ENCODE assay signal across 8 cellular contexts in the genomic region with DNA sequence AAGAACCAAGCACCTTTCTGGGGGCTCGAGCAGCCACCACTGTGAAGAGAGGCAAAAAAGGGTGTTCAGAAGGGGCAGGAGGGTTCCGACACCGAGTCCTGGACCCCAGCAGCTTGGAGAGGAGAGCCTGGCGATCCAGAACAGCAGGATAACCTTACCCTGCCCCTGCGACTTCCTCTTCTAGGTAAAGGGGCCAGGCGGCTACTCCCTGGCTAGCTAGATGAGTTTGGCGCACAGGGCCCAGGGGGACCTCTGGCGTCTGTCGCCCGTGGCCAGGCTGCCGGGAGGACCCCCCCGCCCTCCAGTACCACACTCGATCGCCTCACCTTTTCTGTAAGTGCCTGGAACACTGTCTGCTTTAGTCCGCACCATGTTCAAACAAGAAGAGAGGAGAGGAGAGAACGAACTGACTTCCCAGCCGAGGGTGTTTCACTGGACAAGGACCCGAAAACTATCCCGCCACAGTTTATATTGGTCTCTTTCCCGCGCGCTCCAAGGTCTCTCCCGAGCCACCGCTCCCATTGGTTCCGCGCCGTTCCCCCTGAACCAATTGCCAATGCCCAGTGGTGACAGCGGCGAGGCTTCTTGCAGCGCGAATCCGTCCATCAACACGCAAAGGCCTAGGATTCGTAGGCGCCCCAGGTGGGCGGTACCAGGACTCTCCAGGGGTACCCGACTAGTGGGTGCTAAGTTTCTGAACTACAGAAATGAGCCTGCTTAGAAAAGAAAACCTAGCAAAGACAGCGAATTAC. TPM values are rescaled to one million over a fixed set of nuclear protein-coding genes. Genes with fewer than 3 reads are reported as not detected.
DNase-seq lines count a peak whose midpoint lies in the region; ATAC-seq and TF ChIP-seq lines count a peak whose summit lies in the region.

A gene with protein sequence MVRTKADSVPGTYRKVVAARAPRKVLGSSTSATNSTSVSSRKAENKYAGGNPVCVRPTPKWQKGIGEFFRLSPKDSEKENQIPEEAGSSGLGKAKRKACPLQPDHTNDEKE (minus strand): TSS at position 442 of the 752 bp plus-strand sequence. CDS start 70 bp downstream, at position 372.

- ATAC-seq in HG03457 (IDR thresholded peaks at IDR 0.05; ENCODE audit: unreplicated experiment) = peak; percentile 88

- peaks cover 22% of the 10 kb centered on the region for H3K36me3 ChIP-seq in BLaER1
- no peaks in the 10 kb centered on the region for H3K36me3 ChIP-seq in kidney epithelial cell (ENCODE audit: control insufficient read depth, insufficient read depth, low read length)

- peak within 1 kb of the TSS; percentile 90 for H3K4me2 ChIP-seq in BLaER1

- DNase-seq in GM19240 (ENCODE audit: insufficient read length, low spot score) = peak; percentile 88
- peak; percentile 98 to 99 for DNase-seq in NCI-H524 (lab: John Stamatoyannopoulos, UW)
- peak; percentile 86 to 92 for DNase-seq in activated CD4-positive, alpha-beta T cell treated with anti-CD3 and anti-CD28 coated beads for 24 hours (ENCODE audit: low read depth in 2 of 2)
- peak; percentile 97 for DNase-seq in choroid plexus epithelial cell (ENCODE audit: low read depth)
- DNase-seq in kidney epithelial cell (ENCODE audit: low read depth) = peak; percentile 85
- peak; percentile 93 to 94 for DNase-seq in stimulated activated CD4-positive, alpha-beta T cell treated with anti-CD3 and anti-CD28 coated beads, Interleukin-15, amount 100 ng/mL, for 48 hours (ENCODE audit: low read depth in 2 of 2)

- peak within 1 kb of the TSS; percentile 82; the same call in 1 of the 2 replicates for H3K27ac ChIP-seq in BLaER1

- no peaks in the 10 kb centered on the region for H3K9me3 ChIP-seq in BLaER1

- H3K27me3 ChIP-seq in BLaER1 = no peaks in the 10 kb centered on the region
- no peaks in the 10 kb centered on the region for H3K27me3 ChIP-seq in kidney epithelial cell (ENCODE audit: control insufficient read depth, insufficient read depth, low read length)

- H4K20me1 ChIP-seq in BLaER1 = peaks cover 5% of the 10 kb centered on the region; the same call in 1 of the 2 replicates

- H3K9ac ChIP-seq in BLaER1 = peak within 1 kb of the TSS; percentile 90

- H3K4me1 ChIP-seq in BLaER1 = peaks cover 40% of the 10 kb centered on the region

- peak within 1 kb of the TSS; percentile 85 for H3K4me3 ChIP-seq in BLaER1
- H3K4me3 ChIP-seq in choroid plexus epithelial cell (ENCODE audit: low read depth, low read length) = peak within 1 kb of the TSS; percentile 70
- peak within 1 kb of the TSS; percentile 65 for H3K4me3 ChIP-seq in kidney epithelial cell (ENCODE audit: low read depth, low read length)

- TF ChIP-seq CTCF in choroid plexus epithelial cell (conservative IDR thresholded peaks at IDR 0.05; ENCODE audit: low read depth, low read length) = no peak
- TF ChIP-seq CTCF in kidney epithelial cell (IDR thresholded peaks at IDR 0.05; ENCODE audit: insufficient read depth, low read length, poor library complexity, severe bottlenecking) = no peak

RNA-seq across cellular contexts. Expression of the gene that starts here (rescaled TPM):
- 2.6 and 8.4 TPM in 2 replicates for total RNA-seq in kidney epithelial cell

Comparison
In these comparisons a context has a peak if more than half of its experiments do, and no peak if none do; other contexts are left out.
1. Peak in every context shown above with its lines: DNase-seq, ATAC-seq, H3K4me3 ChIP-seq and H3K27ac ChIP-seq.